Comparison of ENCODE assay signal across 23 cellular contexts in genomic region chr10:83725567-83725966, GRCh38.
"Had no signal": no experiment of that assay in that cellular context is flagged by ENCODE, and none has a peak within 500 bp of the region (broad histone marks: within the 10 kb centered on the region; RNA-seq: fewer than 3 reads in every experiment).

No MANE protein-coding gene starts in this region.

- H3K4me3 Mint-ChIP-seq: activated naive CD8-positive, alpha-beta T cell treated with anti-CD3 and anti-CD28 coated beads, Interleukin-2, amount 10 ng/mL, durations not matched to agents 7 days and 5 days; activated T-cell treated with anti-CD3 and anti-CD28 coated beads, Interleukin-2, amount 50 U/mL, for 4 hours; dendritic cell treated with granulocyte-macrophage colony-stimulating factor and Interleukin-4, amounts not matched to agents 40 ng/mL and 50 ng/mL, for 4 days; immature natural killer cell; natural killer cell; T-helper 17 cell had no signal

- H3K4me3 ChIP-seq: cardiac muscle cell, left lung, prostate gland, tibial nerve had no signal

- H3K9me3 Mint-ChIP-seq: dendritic cell treated with granulocyte-macrophage colony-stimulating factor and Interleukin-4, amounts not matched to agents 40 ng/mL and 50 ng/mL, for 4 days had no signal

- H3K27me3 ChIP-seq: cardiac muscle cell, left lung, tibial nerve had no signal

- H3K27ac ChIP-seq: cardiac muscle cell, left lung, prostate gland, tibial nerve had no signal

- DNase-seq: activated CD4-positive, alpha-beta T cell treated with anti-CD3 and anti-CD28 coated beads for 4 hours; activated CD4-positive, alpha-beta T cell treated with anti-CD3 and anti-CD28 coated beads, Interleukin-2, amount 50 U/mL, for 48 hours; activated CD4-positive, CD25-positive, alpha-beta regulatory T cell; activated CD8-positive, alpha-beta memory T cell treated with anti-CD3 and anti-CD28 coated beads, Interleukin-2, amount 50 U/mL, for 48 hours; activated naive CD4-positive, alpha-beta T cell treated with Interleukin-2 at 50 U/mL for 16 hours; activated naive CD8-positive, alpha-beta T cell treated with anti-CD3 and anti-CD28 coated beads, Interleukin-2, amount 10 ng/mL, durations not matched to agents 7 days and 5 days; activated T-cell treated with anti-CD3 and anti-CD28 coated beads, Interleukin-2, amount 50 U/mL, for 4 hours; effector memory CD4-positive, alpha-beta T cell; foreskin melanocyte; immature natural killer cell; left lung; mammary epithelial cell; midbrain; natural killer cell; right cardiac atrium; stimulated activated CD4-positive, alpha-beta T cell treated with anti-CD3 and anti-CD28 coated beads, Interleukin-4, amount 100 ng/mL, for 24 hours; stimulated activated naive CD8-positive, alpha-beta T cell treated with anti-CD3 and anti-CD28 coated beads, Interleukin-15, Interleukin-2, amounts not matched to agents 100 U/mL and 50 U/mL, for 24 hours; T-helper 17 cell had no signal

- H3K36me3 Mint-ChIP-seq: activated naive CD8-positive, alpha-beta T cell treated with anti-CD3 and anti-CD28 coated beads, Interleukin-2, amount 10 ng/mL, durations not matched to agents 7 days and 5 days; immature natural killer cell; natural killer cell had no signal

- H3K4me1 Mint-ChIP-seq: activated naive CD8-positive, alpha-beta T cell treated with anti-CD3 and anti-CD28 coated beads, Interleukin-2, amount 10 ng/mL, durations not matched to agents 7 days and 5 days; immature natural killer cell; natural killer cell; T-helper 17 cell had no signal

- ATAC-seq: activated T-cell treated with anti-CD3 and anti-CD28 coated beads, Interleukin-2, amount 50 U/mL, for 4 hours; esophagus mucosa; left lung; natural killer cell; stimulated activated naive CD8-positive, alpha-beta T cell treated with anti-CD3 and anti-CD28 coated beads, Interleukin-15, Interleukin-2, amounts not matched to agents 100 U/mL and 50 U/mL, for 24 hours; T-helper 17 cell had no signal

- H3K27ac Mint-ChIP-seq: activated naive CD8-positive, alpha-beta T cell treated with anti-CD3 and anti-CD28 coated beads, Interleukin-2, amount 10 ng/mL, durations not matched to agents 7 days and 5 days; dendritic cell treated with granulocyte-macrophage colony-stimulating factor and Interleukin-4, amounts not matched to agents 40 ng/mL and 50 ng/mL, for 4 days; immature natural killer cell; natural killer cell; T-helper 17 cell had no signal

- H3K27me3 Mint-ChIP-seq: activated naive CD8-positive, alpha-beta T cell treated with anti-CD3 and anti-CD28 coated beads, Interleukin-2, amount 10 ng/mL, durations not matched to agents 7 days and 5 days; dendritic cell treated with granulocyte-macrophage colony-stimulating factor and Interleukin-4, amounts not matched to agents 40 ng/mL and 50 ng/mL, for 4 days; T-helper 17 cell had no signal
